In genomic region chr10:11789956-11790355, GRCh38 we compare ENCODE assay signal across 18 cellular contexts.
"Had no signal": no experiment of that assay in that cellular context is flagged by ENCODE, and none has a peak within 500 bp of the region (broad histone marks: within the 10 kb centered on the region; RNA-seq: fewer than 3 reads in every experiment).

No MANE protein-coding gene starts in this region.

- H3K4me3 ChIP-seq: colonic mucosa, dorsolateral prefrontal cortex, esophagus muscularis mucosa, heart right ventricle, left lung, lower lobe of right lung, mucosa of descending colon had no signal

- H3K4me3 Mint-ChIP-seq: mesothelial cell of epicardium had no signal

- H3K27ac Mint-ChIP-seq: mesothelial cell of epicardium had no signal

- ATAC-seq: foreskin keratinocyte, heart right ventricle, left cardiac atrium, left lung, left ventricle myocardium superior, lower lobe of right lung, mucosa of descending colon had no signal

- H3K36me3 ChIP-seq: colonic mucosa, esophagus muscularis mucosa, heart right ventricle, left lung, lower lobe of right lung had no signal

- H3K27me3 ChIP-seq: colonic mucosa, foreskin keratinocyte, left lung had no signal

- H3K9me3 Mint-ChIP-seq: mesothelial cell of epicardium had no signal

- DNase-seq: colonic mucosa; dermis blood vessel endothelial cell; dorsolateral prefrontal cortex; effector CD4-positive, alpha-beta T cell; effector memory CD4-positive, alpha-beta T cell; foreskin keratinocyte; glutamatergic neuron; head of caudate nucleus; heart right ventricle; hippocampal formation; left cardiac atrium; left ventricle myocardium superior; lower lobe of right lung; mesenchymal stem cell; mucosa of descending colon had no signal

- H3K27ac ChIP-seq: colonic mucosa, dorsolateral prefrontal cortex, esophagus muscularis mucosa, foreskin keratinocyte, heart right ventricle, left lung, lower lobe of right lung had no signal

- H3K9me3 ChIP-seq: colonic mucosa, esophagus muscularis mucosa, heart right ventricle, left lung, lower lobe of right lung, mucosa of descending colon had no signal

- H3K4me1 ChIP-seq: colonic mucosa, heart right ventricle, left lung, lower lobe of right lung had no signal

- H3K36me3 Mint-ChIP-seq: mesothelial cell of epicardium had no signal
